Comparison of ENCODE assay signal across 34 cellular contexts in the genomic region with DNA sequence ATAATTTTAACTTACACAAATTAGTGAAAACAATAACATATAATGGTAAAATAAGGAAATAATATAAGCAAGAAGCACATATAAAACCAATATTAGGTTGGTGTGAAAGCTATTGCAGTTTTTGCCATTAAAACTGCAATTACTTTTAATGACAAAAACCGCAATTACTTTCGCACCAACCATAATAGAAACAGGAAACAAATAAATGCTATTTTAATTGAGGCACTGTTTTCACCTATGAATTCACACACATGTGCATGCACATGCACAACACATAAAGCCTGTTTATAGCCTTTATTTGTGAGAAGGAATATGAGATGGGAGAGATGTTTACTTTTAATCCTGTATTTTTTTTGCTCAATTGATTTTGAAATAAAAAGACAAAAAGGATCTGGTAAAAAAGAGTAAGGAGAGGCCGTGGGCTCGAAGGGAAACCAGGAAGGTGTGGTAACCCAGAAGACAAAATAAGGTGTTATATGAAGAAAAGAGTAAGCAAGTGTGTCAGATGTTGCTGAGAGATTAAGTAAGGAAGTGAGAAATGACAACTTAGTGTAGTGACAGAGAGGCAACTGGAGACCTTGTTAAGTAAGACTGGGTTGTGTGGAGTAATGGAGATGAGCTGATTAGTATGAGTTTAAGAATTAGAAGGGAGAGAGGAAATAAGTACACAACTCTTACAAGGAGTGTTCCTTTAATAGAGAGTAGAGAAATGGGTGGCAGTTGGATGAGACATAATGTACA.
A peak's percentile ranks its signal among the peaks of the same experiment; 100 is the strongest.
DNase-seq lines count a peak whose midpoint lies in the region; ATAC-seq, FAIRE-seq and TF ChIP-seq lines count a peak whose summit lies in the region.
"Had no signal": no experiment of that assay in that cellular context is flagged by ENCODE, and none has a peak within 500 bp of the region (broad histone marks: within the 10 kb centered on the region; RNA-seq: fewer than 3 reads in every experiment).

No MANE protein-coding gene starts in this region.

- peaks cover 6 to 19% of the 10 kb centered on the region in 2 donors for H3K9me3 ChIP-seq in breast epithelium
- H3K9me3 ChIP-seq in pancreas, result no peaks in the 10 kb centered on the region
- H3K9me3 ChIP-seq: Caco-2, testis had no signal

- H3K36me3 Mint-ChIP-seq in MCF 10A (ENCODE audit: insufficient read depth, unreplicated experiment), result no peaks in the 10 kb centered on the region
- H3K36me3 Mint-ChIP-seq in stimulated activated naive B cell treated with anti-CD40 and anti-IgM and Interleukin-4, amounts not matched to agents 10 μg/mL and 1 μg/mL and 100 μg/mL, for 72 hours, result peaks cover 0 to 2% of the 10 kb centered on the region in 2 donors
- H3K36me3 Mint-ChIP-seq: CD14-positive monocyte had no signal

- WGBS in pancreas, 2 donors, result 47 to 72% methylated on average over 4 of the region's 4 CpGs

- no peak overlapping the region for H3K4me3 Mint-ChIP-seq in MCF 10A (ENCODE audit: unreplicated experiment)
- H3K4me3 Mint-ChIP-seq in stimulated activated naive B cell treated with anti-CD40 and anti-IgM and Interleukin-4, amounts not matched to agents 10 μg/mL and 1 μg/mL and 100 μg/mL, for 72 hours, result no peak overlapping the region
- H3K4me3 Mint-ChIP-seq: CD14-positive monocyte; neural crest cell; stimulated activated naive CD8-positive, alpha-beta T cell treated with anti-CD3 and anti-CD28 coated beads, Interleukin-15, Interleukin-2, amounts not matched to agents 100 ng/mL and 50 ng/mL, for 24 hours had no signal

- H3K36me3 ChIP-seq in breast epithelium (no peaks in the 10 kb centered on the region), pancreas (no peaks in the 10 kb centered on the region)
- H3K36me3 ChIP-seq: brain microvascular endothelial cell, right atrium auricular region, WERI-Rb-1 had no signal

- H3K4me3 ChIP-seq in breast epithelium, result no peak overlapping the region
- no peak overlapping the region for H3K4me3 ChIP-seq in pancreas
- H3K4me3 ChIP-seq: right atrium auricular region, testis had no signal

- ATAC-seq in GM21526 (IDR thresholded peaks at IDR 0.05; ENCODE audit: low FRiP score, unreplicated experiment) (peak; percentile 72), pancreas (no peak)
- ATAC-seq in stimulated activated naive B cell treated with anti-CD40 and anti-IgM and Interleukin-4, amounts not matched to agents 10 μg/mL and 1 μg/mL and 100 μg/mL, for 72 hours (replicated peaks), result no peak
- ATAC-seq: left ventricle myocardium superior had no signal

- H3K27ac Mint-ChIP-seq in MCF 10A (ENCODE audit: low read depth, unreplicated experiment), result peak overlapping the region; percentile 42
- H3K27ac Mint-ChIP-seq in stimulated activated naive B cell treated with anti-CD40 and anti-IgM and Interleukin-4, amounts not matched to agents 10 μg/mL and 1 μg/mL and 100 μg/mL, for 72 hours, result no peak overlapping the region
- H3K27ac Mint-ChIP-seq: activated T-helper 2 cell treated with anti-CD3 and anti-CD28 coated beads, Interferon-gamma antibody, Interleukin-2, Interleukin-4, amounts not matched to agents 10 μg/mL and 5 μg/mL and 100 μg/mL, durations not matched to agents 14 hours and 24 hours and 36 hours; CD14-positive monocyte; stimulated activated naive CD8-positive, alpha-beta T cell treated with anti-CD3 and anti-CD28 coated beads, Interleukin-15, Interleukin-2, amounts not matched to agents 100 ng/mL and 50 ng/mL, for 24 hours had no signal

- DNase-seq in MCF 10A (ENCODE audit: unreplicated experiment), result no peak
- no peak for DNase-seq in breast epithelium (ENCODE audit: low spot score in 2 of 2)
- peak; percentile 2 for DNase-seq in MV-4-11 (lab: John Stamatoyannopoulos, UW)
- no peak for DNase-seq in pancreas
- no peak for DNase-seq in stimulated activated naive B cell treated with anti-CD40 and anti-IgM and Interleukin-4, amounts not matched to agents 10 μg/mL and 1 μg/mL and 100 μg/mL, for 72 hours
- no peak for DNase-seq in NCI-H2081 (lab: John Stamatoyannopoulos, UW)
- DNase-seq in SW480 (ENCODE audit: low spot score), result no peak
- DNase-seq: 8988T; activated CD4-positive, alpha-beta T cell treated with anti-CD3 and anti-CD28 coated beads for 4 hours; activated CD8-positive, alpha-beta memory T cell treated with anti-CD3 and anti-CD28 coated beads for 24 hours; activated naive CD4-positive, alpha-beta T cell treated with anti-CD3 and anti-CD28 coated beads, Interleukin-2, amount 50 U/mL, for 16 hours; activated T-cell treated with anti-CD3 and anti-CD28 coated beads for 4 hours; brain microvascular endothelial cell; Caco-2; DMS53; H7; kidney; left ventricle myocardium superior; NCI-H1436 treated with DMSO at 0.1 percent for 48 hours; NCI-H2107; NCI-H774; SIG-M5; stimulated activated CD4-positive, alpha-beta T cell treated with anti-CD3 and anti-CD28 coated beads, Interleukin-1b, Interleukin-23, amount 100 ng/mL, for 48 hours; T1000; testis; WERI-Rb-1 had no signal

- H3K27me3 ChIP-seq in breast epithelium, result no peaks in the 10 kb centered on the region
- H3K27me3 ChIP-seq in pancreas, result no peaks in the 10 kb centered on the region
- H3K27me3 ChIP-seq: brain microvascular endothelial cell, right atrium auricular region, testis had no signal

- CTCF ChIA-PET in MCF 10A (lab: Yijun Ruan, JAX), result interaction anchor here (0.6 kb wide), 1 partner anchor 325 kb away, joined by 4 read pairs; no protein-coding TSS in a partner anchor

- no peaks in the 10 kb centered on the region for H3K4me1 ChIP-seq in breast epithelium
- H3K4me1 ChIP-seq in pancreas, result no peaks in the 10 kb centered on the region
- H3K4me1 ChIP-seq: Caco-2, parathyroid adenoma, right atrium auricular region, testis had no signal

- peaks cover 7% of the 10 kb centered on the region for H3K9me3 Mint-ChIP-seq in MCF 10A (ENCODE audit: unreplicated experiment)
- peaks cover 5 to 10% of the 10 kb centered on the region in 2 donors for H3K9me3 Mint-ChIP-seq in stimulated activated naive B cell treated with anti-CD40 and anti-IgM and Interleukin-4, amounts not matched to agents 10 μg/mL and 1 μg/mL and 100 μg/mL, for 72 hours
- H3K9me3 Mint-ChIP-seq: activated T-helper 2 cell treated with anti-CD3 and anti-CD28 coated beads, Interferon-gamma antibody, Interleukin-2, Interleukin-4, amounts not matched to agents 10 μg/mL and 5 μg/mL and 100 μg/mL, durations not matched to agents 14 hours and 24 hours and 36 hours; stimulated activated naive CD8-positive, alpha-beta T cell treated with anti-CD3 and anti-CD28 coated beads, Interleukin-15, Interleukin-2, amounts not matched to agents 100 ng/mL and 50 ng/mL, for 24 hours had no signal

- intact Hi-C loops in MCF 10A (cut with micrococcal nuclease) (no loop called here), breast epithelium (cut with DNase I; ENCODE audit: low total_unique reads) (no loop called here), pancreas (cut with DNase I) (no loop called here)

- no peaks in the 10 kb centered on the region for H3K4me1 Mint-ChIP-seq in MCF 10A (ENCODE audit: insufficient read depth, unreplicated experiment)
- no peaks in the 10 kb centered on the region for H3K4me1 Mint-ChIP-seq in stimulated activated naive B cell treated with anti-CD40 and anti-IgM and Interleukin-4, amounts not matched to agents 10 μg/mL and 1 μg/mL and 100 μg/mL, for 72 hours
- H3K4me1 Mint-ChIP-seq: neural crest cell had no signal

- no peak for TF ChIP-seq CTCF in MCF 10A (IDR thresholded peaks at IDR 0.05; ENCODE audit: unreplicated experiment)
- no peak for TF ChIP-seq CTCF in breast epithelium (IDR thresholded peaks at IDR 0.05)
- TF ChIP-seq CTCF in pancreas (IDR thresholded peaks at IDR 0.05), result no peak

- FAIRE-seq in pancreas (lab: Jason Lieb, UNC), result peak; percentile 51
- FAIRE-seq: frontal cortex had no signal

- POLR2A ChIA-PET in MCF 10A (lab: Yijun Ruan, JAX), result no interaction called here

- H3K27ac ChIP-seq in breast epithelium (no peak overlapping the region), pancreas (no peak overlapping the region)
- H3K27ac ChIP-seq: brain microvascular endothelial cell, parathyroid adenoma, right atrium auricular region, testis, WERI-Rb-1 had no signal

- no TSS peak for BruUV-seq in MCF 10A (replicated peaks; lab: Mats Ljungman, UMichigan)

- no peak for TF ChIP-seq POLR2A in breast epithelium (IDR thresholded peaks at IDR 0.05)

- H3K27me3 Mint-ChIP-seq in MCF 10A (ENCODE audit: insufficient read depth, unreplicated experiment), result no peaks in the 10 kb centered on the region
- H3K27me3 Mint-ChIP-seq in stimulated activated naive B cell treated with anti-CD40 and anti-IgM and Interleukin-4, amounts not matched to agents 10 μg/mL and 1 μg/mL and 100 μg/mL, for 72 hours, result no peaks in the 10 kb centered on the region
- H3K27me3 Mint-ChIP-seq: stimulated activated naive CD8-positive, alpha-beta T cell treated with anti-CD3 and anti-CD28 coated beads, Interleukin-15, Interleukin-2, amounts not matched to agents 100 ng/mL and 50 ng/mL, for 24 hours had no signal
